Comparison of ENCODE assay signal across 11 cellular contexts in the genomic region with DNA sequence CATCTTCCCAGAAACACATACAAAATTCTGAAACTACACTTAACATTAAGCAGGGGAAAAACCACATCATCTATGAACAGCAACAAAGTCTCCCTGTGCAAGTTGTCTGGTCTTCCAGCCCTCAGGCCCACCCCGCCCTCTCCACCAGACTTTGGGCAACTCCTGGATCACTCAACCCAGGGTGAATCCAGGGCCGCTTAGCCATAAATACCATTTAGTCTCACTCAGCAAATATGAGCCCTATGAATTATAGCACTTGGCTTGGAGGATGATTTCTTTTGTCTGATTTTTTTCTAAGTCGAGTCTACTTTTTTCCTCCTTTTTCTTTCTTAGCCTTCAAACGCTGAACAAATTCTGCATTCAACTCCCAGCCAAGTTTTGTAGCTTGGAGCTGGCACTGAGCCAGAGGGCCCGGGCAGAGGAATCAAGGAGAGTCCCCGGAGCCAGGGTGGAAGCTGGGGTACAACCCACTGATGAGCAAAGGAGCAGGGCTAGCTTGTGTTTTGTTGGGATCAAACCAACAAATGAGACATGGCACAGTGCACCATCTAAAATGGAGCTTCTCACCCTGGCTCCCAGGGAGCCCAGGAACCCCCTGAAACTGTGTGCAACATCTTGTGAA. TPM values are rescaled to one million over a fixed set of nuclear protein-coding genes. Genes with fewer than 3 reads are reported as not detected.
DNase-seq lines count a peak whose midpoint lies in the region; TF ChIP-seq lines count a peak whose summit lies in the region.
"Had no signal": no experiment of that assay in that cellular context is flagged by ENCODE, and none has a peak within 500 bp of the region (broad histone marks: within the 10 kb centered on the region; RNA-seq: fewer than 3 reads in every experiment).

No MANE protein-coding gene starts in this region.

- TF ChIP-seq CTCF in BJ (IDR thresholded peaks at IDR 0.05; ENCODE audit: insufficient read depth, low read depth, low read length), result no peak
- TF ChIP-seq CTCF in esophagus squamous epithelium (IDR thresholded peaks at IDR 0.05), result no peak
- TF ChIP-seq CTCF in osteocyte (IDR thresholded peaks at IDR 0.05), result no peak
- no peak for TF ChIP-seq CTCF in chondrocyte (IDR thresholded peaks at IDR 0.05)

- H3K27ac Mint-ChIP-seq in osteocyte (ENCODE audit: unreplicated experiment), result no peak overlapping the region
- no peak overlapping the region for H3K27ac Mint-ChIP-seq in chondrocyte (ENCODE audit: unreplicated experiment)
- H3K27ac Mint-ChIP-seq: neural progenitor cell had no signal

- POLR2A ChIA-PET in BJ (lab: Charles Lee), result no interaction called here

- H3K4me1 ChIP-seq in esophagus squamous epithelium, result peaks cover 21 to 61% (median 44%) of the 10 kb centered on the region in 3 donors

- intact Hi-C loops in esophagus squamous epithelium (cut with DNase I), result no loop called here

- DNase-seq in BJ (ENCODE audit: low read depth) (peak; percentile 41), RPMI7951 (ENCODE audit: low read depth) (peak; percentile 25), esophagus squamous epithelium (lab: John Stamatoyannopoulos, UW) (no peak), osteocyte (ENCODE audit: extremely low spot score, unreplicated experiment) (peak; percentile 82), inferior parietal cortex (ENCODE audit: extremely low spot score) (no peak), HK-2 (ENCODE audit: unreplicated experiment) (no peak), cerebellar nuclear complex (lab: John Stamatoyannopoulos, UW) (no peak), chondrocyte (ENCODE audit: low spot score) (no peak)
- DNase-seq: activated T-cell treated with anti-CD3 and anti-CD28 coated beads for 4 hours, RPMI8226 had no signal

- H3K4me3 ChIP-seq in BJ (ENCODE audit: low read depth, low read length), result no peak overlapping the region
- no peak overlapping the region for H3K4me3 ChIP-seq in esophagus squamous epithelium
- H3K4me3 ChIP-seq: neural progenitor cell had no signal

- H3K4me3 Mint-ChIP-seq in osteocyte (ENCODE audit: unreplicated experiment) (no peak overlapping the region), chondrocyte (ENCODE audit: unreplicated experiment) (no peak overlapping the region)
- H3K4me3 Mint-ChIP-seq: neural progenitor cell had no signal

- H3K9me3 Mint-ChIP-seq in osteocyte (ENCODE audit: unreplicated experiment) (peaks cover 12% of the 10 kb centered on the region), chondrocyte (ENCODE audit: low read depth) (peaks cover 11% of the 10 kb centered on the region)

- peaks cover 3% of the 10 kb centered on the region for H3K36me3 Mint-ChIP-seq in osteocyte (ENCODE audit: unreplicated experiment)
- H3K36me3 Mint-ChIP-seq in chondrocyte (ENCODE audit: low read depth), result no peaks in the 10 kb centered on the region
- H3K36me3 Mint-ChIP-seq: neural progenitor cell had no signal

- no peaks in the 10 kb centered on the region for H3K9me3 ChIP-seq in esophagus squamous epithelium

- CTCF ChIA-PET in BJ (lab: Yijun Ruan, JAX), result interaction anchor here (0.6 to 1.4 kb wide), 4 partner anchors 9 to 306 kb away, joined by 3 read pairs; a partner anchor contains a TSS

- peaks cover 10% of the 10 kb centered on the region for H3K4me1 Mint-ChIP-seq in osteocyte (ENCODE audit: unreplicated experiment)
- peaks cover 13% of the 10 kb centered on the region for H3K4me1 Mint-ChIP-seq in chondrocyte (ENCODE audit: low read depth)

- H3K36me3 ChIP-seq in BJ (ENCODE audit: control insufficient read depth, insufficient read depth, low read length) (no peaks in the 10 kb centered on the region), esophagus squamous epithelium (no peaks in the 10 kb centered on the region)
- H3K36me3 ChIP-seq: neural progenitor cell had no signal

- no peaks in the 10 kb centered on the region for H3K27me3 Mint-ChIP-seq in osteocyte (ENCODE audit: unreplicated experiment)
- H3K27me3 Mint-ChIP-seq in chondrocyte (ENCODE audit: low read depth), result no peaks in the 10 kb centered on the region

- TF ChIP-seq POLR2A in esophagus squamous epithelium (IDR thresholded peaks at IDR 0.05), result no peak

- H3K27ac ChIP-seq in esophagus squamous epithelium, result peak overlapping the region; percentile 7 to 96 (median 91)
- H3K27ac ChIP-seq: neural progenitor cell had no signal

- 25 to 32% methylated on average over 6 of the region's 6 CpGs for WGBS in esophagus squamous epithelium, 2 donors

- peaks cover 17% of the 10 kb centered on the region for H3K27me3 ChIP-seq in BJ (ENCODE audit: control insufficient read depth, insufficient read depth, low read length)
- H3K27me3 ChIP-seq in esophagus squamous epithelium, result no peaks in the 10 kb centered on the region
- H3K27me3 ChIP-seq: neural progenitor cell had no signal

RNA-seq across cellular contexts. Expression of a gene that starts 48.7 kb away (rescaled TPM):
- polyA plus RNA-seq in BJ (2011; rRNA removed), result 6.2 and 8.7 TPM in 2 replicates
- 7.6 and 11.3 TPM in 2 replicates for polyA minus RNA-seq in BJ (2011; rRNA and poly(A)+ RNA removed)
- 4.9 and 5.0 TPM in 2 replicates for total RNA-seq in RPMI7951 (2014; rRNA removed; shearing (Covaris generic))
- total RNA-seq in esophagus squamous epithelium, result 10 to 100 TPM; 19.5 to 54.0 (median 20.8) TPM
- 15.5 and 17.4 TPM in 2 replicates for total RNA-seq in osteocyte
- 18.1 to 20.5 TPM (median 20.3 TPM) in 3 replicates for total RNA-seq in chondrocyte

Comparison
In these comparisons a context has a peak if more than half of its experiments do, and no peak if none do; other contexts are left out.
1. DNase-seq: peak in BJ (single experiment), RPMI7951 (single experiment) and osteocyte (single experiment); none in esophagus squamous epithelium (single experiment), inferior parietal cortex (single experiment), HK-2 (single experiment), cerebellar nuclear complex (0 of 2) and chondrocyte (single experiment).